In the genomic region with DNA sequence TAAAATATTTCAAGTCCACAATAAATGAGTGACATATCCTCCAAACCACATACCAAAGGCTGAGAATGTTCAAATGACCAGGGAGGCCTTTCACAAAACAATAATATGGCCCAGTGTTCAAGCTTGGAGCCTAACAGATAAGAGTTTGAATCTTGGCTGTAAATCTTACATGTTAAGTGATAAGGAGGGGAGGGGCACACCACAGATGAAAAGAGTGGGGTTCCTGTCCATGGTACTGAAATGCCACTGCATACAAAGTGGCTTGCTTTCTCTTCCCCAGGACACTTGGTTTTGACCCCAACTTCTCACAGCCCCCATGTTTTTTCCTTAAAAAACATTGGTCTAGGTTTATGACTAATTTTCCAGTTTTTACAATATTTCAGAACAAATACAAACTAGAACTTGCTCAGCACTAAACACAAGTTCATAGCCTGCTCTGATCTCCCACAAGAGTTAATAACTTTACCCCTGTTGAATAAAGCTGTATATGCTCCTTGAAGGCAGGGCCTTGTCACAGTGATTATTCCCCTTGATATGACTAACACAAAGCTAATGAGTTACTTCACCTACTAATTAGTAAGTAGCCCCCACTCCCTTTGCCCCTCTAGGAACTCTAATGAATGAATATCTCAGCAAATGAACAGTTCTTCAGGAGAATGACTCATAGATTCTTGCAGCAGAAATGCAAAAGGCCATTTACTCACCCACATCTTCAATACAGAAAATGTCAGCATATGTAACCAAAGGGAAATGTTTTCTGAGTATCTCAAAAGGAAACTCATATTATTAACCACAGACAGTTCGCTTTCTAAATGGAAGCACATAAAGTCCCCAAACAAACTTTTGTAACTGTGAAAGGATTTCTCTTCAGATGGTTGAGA, we compare ENCODE assay signal across 10 cellular contexts.
DNase-seq lines count a peak whose midpoint lies in the region; ATAC-seq lines count a peak whose summit lies in the region.
"Had no signal": no experiment of that assay in that cellular context is flagged by ENCODE, and none has a peak within 500 bp of the region (broad histone marks: within the 10 kb centered on the region; RNA-seq: fewer than 3 reads in every experiment).

No MANE protein-coding gene starts in this region.

- no peak for ATAC-seq in effector memory CD8-positive, alpha-beta T cell (replicated peaks)

- H3K27ac Mint-ChIP-seq in effector memory CD8-positive, alpha-beta T cell = no peak overlapping the region
- no peak overlapping the region for H3K27ac Mint-ChIP-seq in activated T-cell treated with anti-CD3 and anti-CD28 coated beads, Interleukin-2, amount 50 U/mL, for 24 hours

- H3K9me3 Mint-ChIP-seq in effector memory CD8-positive, alpha-beta T cell = peaks cover 0 to 2% of the 10 kb centered on the region in 2 donors
- peaks cover 5% of the 10 kb centered on the region for H3K9me3 Mint-ChIP-seq in activated T-cell treated with anti-CD3 and anti-CD28 coated beads, Interleukin-2, amount 50 U/mL, for 24 hours

- DNase-seq in NCI-H82 (lab: John Stamatoyannopoulos, UW) (peak; percentile 11), NCI-H82 treated with DMSO at 0.1 percent for 48 hours (lab: John Stamatoyannopoulos, UW; ENCODE audit: unreplicated experiment) (no peak), NCI-H460 (ENCODE audit: extremely low read depth, low read depth) (peak; percentile 15), dermis blood vessel endothelial cell (peak; percentile 28), myocyte (ENCODE audit: low read depth) (peak; percentile 52)
- DNase-seq in effector memory CD8-positive, alpha-beta T cell = no peak
- no peak for DNase-seq in activated T-cell treated with anti-CD3 and anti-CD28 coated beads, Interleukin-2, amount 50 U/mL, for 24 hours
- DNase-seq in activated CD4-positive, CD25-positive, alpha-beta regulatory T cell treated with anti-CD3 and anti-CD28 coated beads, Interleukin-2, amount 50 U/mL, for 72 hours = no peak
- DNase-seq: activated CD4-positive, alpha-beta T cell treated with anti-CD3 and anti-CD28 coated beads, Interleukin-2, amount 50 U/mL, for 48 hours; occipital lobe had no signal

- H3K4me1 Mint-ChIP-seq in effector memory CD8-positive, alpha-beta T cell (ENCODE audit: low read depth in 2 of 2) = no peaks in the 10 kb centered on the region
- no peaks in the 10 kb centered on the region for H3K4me1 Mint-ChIP-seq in activated T-cell treated with anti-CD3 and anti-CD28 coated beads, Interleukin-2, amount 50 U/mL, for 24 hours (ENCODE audit: low read depth)

- H3K36me3 Mint-ChIP-seq in effector memory CD8-positive, alpha-beta T cell (ENCODE audit: insufficient read depth) = no peaks in the 10 kb centered on the region
- H3K36me3 Mint-ChIP-seq in activated T-cell treated with anti-CD3 and anti-CD28 coated beads, Interleukin-2, amount 50 U/mL, for 24 hours (ENCODE audit: low read depth) = no peaks in the 10 kb centered on the region

- no peaks in the 10 kb centered on the region for H3K27me3 Mint-ChIP-seq in effector memory CD8-positive, alpha-beta T cell
- no peaks in the 10 kb centered on the region for H3K27me3 Mint-ChIP-seq in activated T-cell treated with anti-CD3 and anti-CD28 coated beads, Interleukin-2, amount 50 U/mL, for 24 hours

- H3K4me3 Mint-ChIP-seq in effector memory CD8-positive, alpha-beta T cell = no peak overlapping the region
- H3K4me3 Mint-ChIP-seq in activated T-cell treated with anti-CD3 and anti-CD28 coated beads, Interleukin-2, amount 50 U/mL, for 24 hours = no peak overlapping the region

Comparison
In these comparisons a context has a peak if more than half of its experiments do, and no peak if none do; other contexts are left out.
1. DNase-seq: peak in NCI-H82 (single experiment), NCI-H460 (single experiment), dermis blood vessel endothelial cell (single experiment) and myocyte (single experiment); none in NCI-H82 treated with DMSO at 0.1 percent for 48 hours (single experiment), effector memory CD8-positive, alpha-beta T cell (0 of 3), activated T-cell treated with anti-CD3 and anti-CD28 coated beads, Interleukin-2, amount 50 U/mL, for 24 hours (single experiment) and activated CD4-positive, CD25-positive, alpha-beta regulatory T cell treated with anti-CD3 and anti-CD28 coated beads, Interleukin-2, amount 50 U/mL, for 72 hours (single experiment).